Comparison of ENCODE assay signal across 12 cellular contexts in the genomic region with DNA sequence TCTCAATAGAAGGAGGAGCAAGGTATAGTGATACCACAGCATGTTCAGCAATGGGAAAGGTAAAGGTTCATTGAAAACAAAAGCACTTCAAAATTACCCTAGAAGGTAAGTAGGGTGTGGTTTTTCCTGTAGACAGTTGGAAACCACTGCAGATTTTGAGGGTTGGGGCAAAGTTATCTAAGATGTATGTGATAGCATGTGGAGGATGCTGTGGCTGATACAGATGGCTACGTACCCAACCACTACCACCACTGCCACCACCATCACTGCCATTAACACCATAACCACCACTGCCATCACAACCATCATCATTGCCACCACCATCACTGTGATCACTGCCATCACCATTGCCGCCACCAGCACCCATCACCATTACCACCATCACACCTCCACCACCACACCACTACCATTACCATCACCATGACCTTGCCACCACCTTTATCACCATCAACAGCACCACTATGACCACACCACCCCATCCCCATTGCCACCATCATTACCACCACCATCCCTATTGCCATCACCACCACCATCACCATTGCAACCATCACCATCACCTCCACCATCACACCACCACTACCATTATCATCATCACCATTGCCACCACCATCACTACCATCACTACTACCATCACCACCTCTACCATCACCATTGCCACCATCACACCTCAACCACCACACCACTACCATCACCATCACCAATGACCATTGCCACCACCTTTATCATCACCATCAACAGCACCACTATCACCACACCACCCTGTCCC. TPM values are rescaled to one million over a fixed set of nuclear protein-coding genes. Genes with fewer than 3 reads are reported as not detected.
DNase-seq lines count a peak whose midpoint lies in the region; ATAC-seq, FAIRE-seq and TF ChIP-seq lines count a peak whose summit lies in the region.
"Had no signal": no experiment of that assay in that cellular context is flagged by ENCODE, and none has a peak within 500 bp of the region (broad histone marks: within the 10 kb centered on the region; RNA-seq: fewer than 3 reads in every experiment).

No MANE protein-coding gene starts in this region.

- no peaks in the 10 kb centered on the region for H3K27me3 Mint-ChIP-seq in effector memory CD8-positive, alpha-beta T cell

- no peaks in the 10 kb centered on the region for H3K36me3 ChIP-seq in small intestine (ENCODE audit: control insufficient read depth in 2 of 2, insufficient read depth in 2 of 2, low read length in 2 of 2)
- no peaks in the 10 kb centered on the region for H3K36me3 ChIP-seq in hepatocyte (replicated peaks; ENCODE audit: insufficient read depth, low read depth)
- H3K36me3 ChIP-seq: neutrophil had no signal

- H3K4me1 ChIP-seq in small intestine (ENCODE audit: control insufficient read depth in 2 of 2, insufficient read depth in 1 of 2, low read depth in 1 of 2, low read length in 1 of 2) = peaks cover 0 to 8% of the 10 kb centered on the region in 2 donors
- no peaks in the 10 kb centered on the region for H3K4me1 ChIP-seq in hepatocyte (ENCODE audit: insufficient read depth)

- H3K27me3 ChIP-seq in small intestine (ENCODE audit: control insufficient read depth in 2 of 2, insufficient read depth in 2 of 2, low read length in 2 of 2) (no peaks in the 10 kb centered on the region), hepatocyte (no peaks in the 10 kb centered on the region)

- H3K9me2 ChIP-seq in hepatocyte (replicated peaks; ENCODE audit: insufficient read depth) = no peaks in the 10 kb centered on the region

- ATAC-seq in effector memory CD8-positive, alpha-beta T cell (replicated peaks) = peak; percentile 54
- ATAC-seq: PC-3 had no signal

- H3K9me3 Mint-ChIP-seq in effector memory CD8-positive, alpha-beta T cell = peaks cover 8 to 10% of the 10 kb centered on the region in 2 donors

- H3K36me3 Mint-ChIP-seq in effector memory CD8-positive, alpha-beta T cell (ENCODE audit: insufficient read depth) = peaks cover 47% of the 10 kb centered on the region

- peak overlapping the region in 1 of 2 donors; percentile 18 for H3K27ac ChIP-seq in small intestine (ENCODE audit: low read depth in 1 of 2, low read length in 1 of 2)
- no peak overlapping the region for H3K27ac ChIP-seq in hepatocyte
- H3K27ac ChIP-seq: neutrophil had no signal

- WGBS in small intestine, 3 donors = 82 to 88% (median 84%) methylated on average over 2 of the region's 2 CpGs
- 100% methylated on average over 2 of the region's 2 CpGs for WGBS in hepatocyte (ENCODE audit: low lambda C conversion rate, missing lambda C conversion rate)

- FAIRE-seq in small intestine (lab: Jason Lieb, UNC) = no peak

- peak; percentile 58 for DNase-seq in activated CD8-positive, alpha-beta memory T cell treated with anti-CD3 and anti-CD28 coated beads for 24 hours
- no peak for DNase-seq in activated CD8-positive, alpha-beta memory T cell treated with anti-CD3 and anti-CD28 coated beads, Interleukin-2, amount 50 U/mL, for 4 hours
- peak in 3 of 5 donors; percentile 20 to 93 (median 34) for DNase-seq in T-helper 1 cell
- DNase-seq in effector memory CD8-positive, alpha-beta T cell = peak; percentile 49 to 55 (median 53)
- peak; percentile 33 for DNase-seq in small intestine
- no peak for DNase-seq in hepatocyte (ENCODE audit: low spot score)
- DNase-seq in NCI-H1436 (lab: John Stamatoyannopoulos, UW) = no peak
- DNase-seq in anterior cingulate cortex (lab: John Stamatoyannopoulos, UW) = no peak
- DNase-seq: GF-D8, NCI-H187, PC-3 had no signal

- no peak for TF ChIP-seq CTCF in hepatocyte (IDR thresholded peaks at IDR 0.05; ENCODE audit: poor library complexity)

- no peak overlapping the region for H3K4me3 ChIP-seq in small intestine (ENCODE audit: low read depth in 1 of 2, low read length in 2 of 2)
- H3K4me3 ChIP-seq in hepatocyte = no peak overlapping the region

- no peak overlapping the region for H2AFZ ChIP-seq in hepatocyte

- H3K79me2 ChIP-seq in hepatocyte = peaks cover 18% of the 10 kb centered on the region

- peaks cover 33 to 37% of the 10 kb centered on the region in 2 donors for H3K4me1 Mint-ChIP-seq in effector memory CD8-positive, alpha-beta T cell (ENCODE audit: low read depth in 2 of 2)

- peak overlapping the region; percentile 75 to 76 for H3K27ac Mint-ChIP-seq in effector memory CD8-positive, alpha-beta T cell

- H3K4me3 Mint-ChIP-seq in effector memory CD8-positive, alpha-beta T cell = peak overlapping the region; percentile 95 to 98

- H3K9me3 ChIP-seq in small intestine (ENCODE audit: control insufficient read depth, low read depth) = no peaks in the 10 kb centered on the region
- no peaks in the 10 kb centered on the region for H3K9me3 ChIP-seq in hepatocyte (ENCODE audit: low read depth)
- H3K9me3 ChIP-seq: neutrophil had no signal

- no peaks in the 10 kb centered on the region for H4K20me1 ChIP-seq in hepatocyte (ENCODE audit: insufficient read depth, poor library complexity, severe bottlenecking)

- no peak overlapping the region for H3K4me2 ChIP-seq in hepatocyte

RNA-seq across cellular contexts. Expression of gene TMSB10, which starts 3.7 kb away (rescaled TPM):
- 1,000 to 10,000 TPM; 2,319 to 3,566 (median 2,983) TPM for polyA plus RNA-seq in small intestine
- total RNA-seq in hepatocyte = 2,904 and 3,356 TPM in 2 replicates
- 2,879 and 3,340 TPM in 2 replicates for polyA plus RNA-seq in hepatocyte

RNA-seq across cellular contexts. Expression of gene TRABD2A, which starts 28.2 kb away (rescaled TPM):
- 10 to 100 TPM in 1 of 3 donors, 1 to 10 TPM in 2; 2.0 to 25.6 (median 2.7) TPM for polyA plus RNA-seq in small intestine
- total RNA-seq in hepatocyte = 2.2 and 4.1 TPM in 2 replicates
- polyA plus RNA-seq in hepatocyte = 1.6 and 2.9 TPM in 2 replicates

Comparison
In these comparisons a context has a peak if more than half of its experiments do, and no peak if none do; other contexts are left out.
1. DNase-seq: peak in activated CD8-positive, alpha-beta memory T cell treated with anti-CD3 and anti-CD28 coated beads for 24 hours (single experiment), T-helper 1 cell (3 of 5), effector memory CD8-positive, alpha-beta T cell (3 of 3) and small intestine (single experiment); none in activated CD8-positive, alpha-beta memory T cell treated with anti-CD3 and anti-CD28 coated beads, Interleukin-2, amount 50 U/mL, for 4 hours (single experiment), hepatocyte (single experiment), NCI-H1436 (single experiment) and anterior cingulate cortex (0 of 58).